20 cellular contexts compared by ENCODE assay signal in genomic region chr20:17511401-17511800, GRCh38. TPM values are rescaled to one million over a fixed set of nuclear protein-coding genes. Genes with fewer than 3 reads are reported as not detected.
DNase-seq lines count a peak whose midpoint lies in the region; ATAC-seq and TF ChIP-seq lines count a peak whose summit lies in the region.
"Had no signal": no experiment of that assay in that cellular context is flagged by ENCODE, and none has a peak within 500 bp of the region (broad histone marks: within the 10 kb centered on the region; RNA-seq: fewer than 3 reads in every experiment).

No MANE protein-coding gene starts in this region.

- peak overlapping the region in 6 of 11 experiments; percentile 38 to 45 (median 43); a peak in 10 of 22 replicates for H3K27ac ChIP-seq in BLaER1 treated with 17β-estradiol and CSF1 and Interleukin-3, amounts not matched to agents 10 nM and 100 nM
- H3K27ac ChIP-seq: A549 had no signal

- no peaks in the 10 kb centered on the region for H4K20me1 ChIP-seq in BLaER1 treated with 17β-estradiol and CSF1 and Interleukin-3, amounts not matched to agents 10 nM and 100 nM

- H3K27me3 Mint-ChIP-seq in activated T-cell treated with anti-CD3 and anti-CD28 coated beads, Interleukin-2, amount 50 U/mL, for 72 hours (ENCODE audit: low read depth) = peaks cover 16% of the 10 kb centered on the region
- H3K27me3 Mint-ChIP-seq in activated T-cell treated with anti-CD3 and anti-CD28 coated beads, Interleukin-2, amount 50 U/mL, for 24 hours = no peaks in the 10 kb centered on the region
- no peaks in the 10 kb centered on the region for H3K27me3 Mint-ChIP-seq in T-helper 17 cell
- H3K27me3 Mint-ChIP-seq in immature natural killer cell (ENCODE audit: low read depth in 3 of 3) = peaks cover 0 to 6% (median 3%) of the 10 kb centered on the region in 3 donors
- H3K27me3 Mint-ChIP-seq in CD14-positive monocyte (ENCODE audit: low read depth in 3 of 3) = peaks cover 7 to 9% (median 7%) of the 10 kb centered on the region in 3 donors
- H3K27me3 Mint-ChIP-seq: CD4-positive, alpha-beta T cell had no signal

- no peak overlapping the region for H3K9ac ChIP-seq in BLaER1 treated with 17β-estradiol and CSF1 and Interleukin-3, amounts not matched to agents 10 nM and 100 nM

- no peaks in the 10 kb centered on the region for H3K36me3 ChIP-seq in BLaER1 treated with 17β-estradiol and CSF1 and Interleukin-3, amounts not matched to agents 10 nM and 100 nM

- no peaks in the 10 kb centered on the region for H3K9me3 Mint-ChIP-seq in activated T-cell treated with anti-CD3 and anti-CD28 coated beads, Interleukin-2, amount 50 U/mL, for 72 hours
- H3K9me3 Mint-ChIP-seq in activated T-cell treated with anti-CD3 and anti-CD28 coated beads, Interleukin-2, amount 50 U/mL, for 24 hours = no peaks in the 10 kb centered on the region
- no peaks in the 10 kb centered on the region for H3K9me3 Mint-ChIP-seq in immature natural killer cell
- no peaks in the 10 kb centered on the region for H3K9me3 Mint-ChIP-seq in CD14-positive monocyte
- H3K9me3 Mint-ChIP-seq: CD4-positive, alpha-beta T cell; GM23338 had no signal

- H3K27me3 ChIP-seq in BLaER1 treated with 17β-estradiol and CSF1 and Interleukin-3, amounts not matched to agents 10 nM and 100 nM = peaks cover 18 to 41% (median 32%) of the 10 kb centered on the region in 11 experiments

- H3K4me2 ChIP-seq in BLaER1 treated with 17β-estradiol and CSF1 and Interleukin-3, amounts not matched to agents 10 nM and 100 nM = peak overlapping the region; percentile 49 to 74 (median 63)
- H3K4me2 ChIP-seq: A549, GM23338 had no signal

- intact Hi-C loops in CD14-positive monocyte (cut with micrococcal nuclease) = no loop called here

- H3K27ac Mint-ChIP-seq in activated T-cell treated with anti-CD3 and anti-CD28 coated beads, Interleukin-2, amount 50 U/mL, for 72 hours = no peak overlapping the region
- no peak overlapping the region for H3K27ac Mint-ChIP-seq in activated T-cell treated with anti-CD3 and anti-CD28 coated beads, Interleukin-2, amount 50 U/mL, for 24 hours
- H3K27ac Mint-ChIP-seq in T-helper 17 cell (peak overlapping the region; percentile 43), immature natural killer cell (peak overlapping the region in 4 of 6 donors; percentile 19 to 61 (median 55)), CD14-positive monocyte (no peak overlapping the region)
- H3K27ac Mint-ChIP-seq: CD4-positive, alpha-beta T cell; GM23338 had no signal

- no peak overlapping the region for H3K4me3 Mint-ChIP-seq in activated T-cell treated with anti-CD3 and anti-CD28 coated beads, Interleukin-2, amount 50 U/mL, for 72 hours
- no peak overlapping the region for H3K4me3 Mint-ChIP-seq in activated T-cell treated with anti-CD3 and anti-CD28 coated beads, Interleukin-2, amount 50 U/mL, for 24 hours
- H3K4me3 Mint-ChIP-seq in T-helper 17 cell (no peak overlapping the region), immature natural killer cell (peak overlapping the region; percentile 71 to 85 (median 78)), CD14-positive monocyte (no peak overlapping the region)
- H3K4me3 Mint-ChIP-seq: CD4-positive, alpha-beta T cell; GM23338 had no signal

- peak in 1 of 2 donors; percentile 12 for DNase-seq in activated T-cell treated with anti-CD3 and anti-CD28 coated beads, Interleukin-2, amount 50 U/mL, for 72 hours
- no peak for DNase-seq in activated T-cell treated with anti-CD3 and anti-CD28 coated beads, Interleukin-2, amount 50 U/mL, for 24 hours
- DNase-seq in T-helper 17 cell = no peak
- DNase-seq in immature natural killer cell = peak; percentile 64 to 72 (median 68)
- DNase-seq in NCI-H774 (lab: John Stamatoyannopoulos, UW) = no peak
- DNase-seq in CD14-positive monocyte (ENCODE audit: low spot score) = no peak
- DNase-seq: CD4-positive, alpha-beta T cell; DMS79; GDM1; KG1; NCI-H1105 treated with DMSO at 0.1 percent for 48 hours; NCI-H187 treated with DMSO at 0.1 percent for 48 hours; NCI-H2171; NCI-H82 had no signal

- H3K4me1 Mint-ChIP-seq in activated T-cell treated with anti-CD3 and anti-CD28 coated beads, Interleukin-2, amount 50 U/mL, for 72 hours (ENCODE audit: low read depth) = peaks cover 19% of the 10 kb centered on the region
- H3K4me1 Mint-ChIP-seq in activated T-cell treated with anti-CD3 and anti-CD28 coated beads, Interleukin-2, amount 50 U/mL, for 24 hours (ENCODE audit: low read depth) = peaks cover 16% of the 10 kb centered on the region
- H3K4me1 Mint-ChIP-seq in T-helper 17 cell (peaks cover 21% of the 10 kb centered on the region), immature natural killer cell (peaks cover 47 to 60% of the 10 kb centered on the region in 2 donors), CD14-positive monocyte (no peaks in the 10 kb centered on the region)

- TF ChIP-seq CTCF in CD14-positive monocyte (IDR thresholded peaks at IDR 0.05) = no peak

- H3K4me1 ChIP-seq in BLaER1 treated with 17β-estradiol and CSF1 and Interleukin-3, amounts not matched to agents 10 nM and 100 nM = peaks cover 13 to 58% (median 36%) of the 10 kb centered on the region in 10 experiments
- H3K4me1 ChIP-seq: A549 had no signal

- peaks cover 0 to 2% (median 0%) of the 10 kb centered on the region in 11 experiments; a peak in 1 of 22 replicates for H3K9me3 ChIP-seq in BLaER1 treated with 17β-estradiol and CSF1 and Interleukin-3, amounts not matched to agents 10 nM and 100 nM (replicated peaks in 1 of 11)
- H3K9me3 ChIP-seq in T-helper 17 cell (ENCODE audit: control insufficient read depth, low read length, poor library complexity, severe bottlenecking) = no peaks in the 10 kb centered on the region
- H3K9me3 ChIP-seq: A549 had no signal

- H3K4me3 ChIP-seq in BLaER1 treated with 17β-estradiol and CSF1 and Interleukin-3, amounts not matched to agents 10 nM and 100 nM = no peak overlapping the region
- H3K4me3 ChIP-seq: A549, GM23338 had no signal

- H3K36me3 Mint-ChIP-seq in activated T-cell treated with anti-CD3 and anti-CD28 coated beads, Interleukin-2, amount 50 U/mL, for 72 hours (ENCODE audit: insufficient read depth in 2 of 2) = no peaks in the 10 kb centered on the region
- no peaks in the 10 kb centered on the region for H3K36me3 Mint-ChIP-seq in activated T-cell treated with anti-CD3 and anti-CD28 coated beads, Interleukin-2, amount 50 U/mL, for 24 hours (ENCODE audit: low read depth)
- H3K36me3 Mint-ChIP-seq in T-helper 17 cell (ENCODE audit: low read depth) = no peaks in the 10 kb centered on the region
- H3K36me3 Mint-ChIP-seq in immature natural killer cell = peaks cover 0 to 3% (median 0%) of the 10 kb centered on the region in 3 donors
- no peaks in the 10 kb centered on the region for H3K36me3 Mint-ChIP-seq in CD14-positive monocyte

- peak; percentile 34 to 56 for ATAC-seq in activated T-cell treated with anti-CD3 and anti-CD28 coated beads, Interleukin-2, amount 50 U/mL, for 72 hours (replicated peaks in 1 of 2)
- no peak for ATAC-seq in T-helper 17 cell
- no peak for ATAC-seq in HG02798 (IDR thresholded peaks at IDR 0.05; ENCODE audit: poor library complexity, unreplicated experiment)
- ATAC-seq: A549, GM23338, Panc1, Right ventricle myocardium inferior had no signal

RNA-seq across cellular contexts. Expression of gene BFSP1, which starts 19.8 kb away (rescaled TPM):
- total RNA-seq in activated T-cell treated with anti-CD3 and anti-CD28 coated beads, Interleukin-2, amount 50 U/mL, for 72 hours = 1 to 10 TPM in 1 of 2 donors, under 1 TPM in 1; 0.23 to 1.2 TPM
- total RNA-seq in T-helper 17 cell = 1 to 10 TPM in 1 of 2 donors, under 1 TPM in 1; 0.21 to 1.0 TPM
- 1 to 10 TPM; 4.8 to 6.6 (median 5.8) TPM for polyA plus RNA-seq in immature natural killer cell
- polyA plus RNA-seq in CD14-positive monocyte = not detected

RNA-seq across cellular contexts. Expression of gene DSTN, which starts 58.5 kb away (rescaled TPM):
- 10 to 100 TPM; 62.8 to 70.4 TPM for total RNA-seq in activated T-cell treated with anti-CD3 and anti-CD28 coated beads, Interleukin-2, amount 50 U/mL, for 72 hours
- 10 to 100 TPM; 41.4 to 46.5 TPM for total RNA-seq in T-helper 17 cell
- polyA plus RNA-seq in immature natural killer cell (100 to 1,000 TPM; 157 to 226 (median 225) TPM), CD14-positive monocyte (10 to 100 TPM; 58.4 to 63.8 TPM)

Comparison
In these comparisons a context has a peak if more than half of its experiments do, and no peak if none do; other contexts are left out.
1. ATAC-seq: peak in activated T-cell treated with anti-CD3 and anti-CD28 coated beads, Interleukin-2, amount 50 U/mL, for 72 hours (2 of 2); none in T-helper 17 cell (single experiment) and HG02798 (single experiment).
2. DNase-seq: peak in immature natural killer cell (3 of 3); none in activated T-cell treated with anti-CD3 and anti-CD28 coated beads, Interleukin-2, amount 50 U/mL, for 24 hours (single experiment), T-helper 17 cell (0 of 3), NCI-H774 (single experiment) and CD14-positive monocyte (single experiment).
3. H3K27ac Mint-ChIP-seq: peak in T-helper 17 cell (single experiment) and immature natural killer cell (4 of 6); none in activated T-cell treated with anti-CD3 and anti-CD28 coated beads, Interleukin-2, amount 50 U/mL, for 72 hours (single experiment), activated T-cell treated with anti-CD3 and anti-CD28 coated beads, Interleukin-2, amount 50 U/mL, for 24 hours (single experiment) and CD14-positive monocyte (0 of 7).
4. H3K4me3 Mint-ChIP-seq: peak in immature natural killer cell (5 of 5); none in activated T-cell treated with anti-CD3 and anti-CD28 coated beads, Interleukin-2, amount 50 U/mL, for 72 hours (0 of 2), activated T-cell treated with anti-CD3 and anti-CD28 coated beads, Interleukin-2, amount 50 U/mL, for 24 hours (single experiment), T-helper 17 cell (single experiment) and CD14-positive monocyte (0 of 2).